ENCODE assay signal across 17 cellular contexts in genomic region chr5:10377081-10377480, GRCh38. TPM values are rescaled to one million over a fixed set of nuclear protein-coding genes. Genes with fewer than 3 reads are reported as not detected.
DNase-seq lines count a peak whose midpoint lies in the region; ATAC-seq lines count a peak whose summit lies in the region.
"Had no signal": no experiment of that assay in that cellular context is flagged by ENCODE, and none has a peak within 500 bp of the region (broad histone marks: within the 10 kb centered on the region; RNA-seq: fewer than 3 reads in every experiment).

No MANE protein-coding gene starts in this region.

- no peak overlapping the region for H3K4me3 Mint-ChIP-seq in activated CD8-positive, alpha-beta T cell treated with anti-CD3 and anti-CD28 coated beads, Interleukin-2, amount 10 ng/mL, durations not matched to agents 7 days and 5 days
- peak overlapping the region; percentile 34 to 81 (median 66) for H3K4me3 Mint-ChIP-seq in naive thymus-derived CD8-positive, alpha-beta T cell
- H3K4me3 Mint-ChIP-seq: T-helper 2 cell treated with Interferon-gamma antibody and Interleukin-4, amounts not matched to agents 5 μg/mL and 100 μg/mL, for 36 hours had no signal

- peak overlapping the region; percentile 47 for H3K27ac Mint-ChIP-seq in activated CD8-positive, alpha-beta T cell treated with anti-CD3 and anti-CD28 coated beads, Interleukin-2, amount 10 ng/mL, durations not matched to agents 7 days and 5 days
- H3K27ac Mint-ChIP-seq in naive thymus-derived CD8-positive, alpha-beta T cell, result peak overlapping the region in 8 of 10 donors; percentile 1 to 90 (median 55)
- H3K27ac Mint-ChIP-seq: activated naive CD4-positive, alpha-beta T cell treated with anti-CD3 and anti-CD28 coated beads, Interleukin-2, amount 50 U/mL, for 72 hours; T-helper 2 cell treated with Interferon-gamma antibody and Interleukin-4, amounts not matched to agents 5 μg/mL and 100 μg/mL, for 36 hours had no signal

- POLR2A ChIA-PET in activated CD8-positive, alpha-beta T cell treated with anti-CD3 and anti-CD28 coated beads, Interleukin-2, amount 10 ng/mL, durations not matched to agents 7 days and 5 days (lab: Charles Lee), result interaction anchor here (1.5 kb wide), 1 partner anchor 24 kb away, joined by 6 read pairs; the partner anchor contains the start of gene MARCHF6
- POLR2A ChIA-PET in naive thymus-derived CD8-positive, alpha-beta T cell (lab: Charles Lee), result interaction anchor here (4.1 kb wide), 1 partner anchor 24 kb away, joined by 18 read pairs; the partner anchor contains the start of gene MARCHF6

- CTCF ChIA-PET in activated CD8-positive, alpha-beta T cell treated with anti-CD3 and anti-CD28 coated beads, Interleukin-2, amount 10 ng/mL, durations not matched to agents 7 days and 5 days (lab: Charles Lee), result interaction anchor here (1.4 to 3.1 kb wide), 3 partner anchors 13 to 93 kb away, joined by 7 to 20 read pairs (median 9); no protein-coding TSS in a partner anchor

- no peaks in the 10 kb centered on the region for H3K27me3 Mint-ChIP-seq in activated CD8-positive, alpha-beta T cell treated with anti-CD3 and anti-CD28 coated beads, Interleukin-2, amount 10 ng/mL, durations not matched to agents 7 days and 5 days (ENCODE audit: low read depth)
- H3K27me3 Mint-ChIP-seq in naive thymus-derived CD8-positive, alpha-beta T cell, result no peaks in the 10 kb centered on the region

- intact Hi-C loops in left ventricle myocardium superior (cut with micrococcal nuclease) (no loop called here), Right ventricle myocardium superior (cut with DNase I) (no loop called here)

- no peaks in the 10 kb centered on the region for H3K9me3 Mint-ChIP-seq in activated CD8-positive, alpha-beta T cell treated with anti-CD3 and anti-CD28 coated beads, Interleukin-2, amount 10 ng/mL, durations not matched to agents 7 days and 5 days (ENCODE audit: insufficient read depth)
- H3K9me3 Mint-ChIP-seq in naive thymus-derived CD8-positive, alpha-beta T cell, result no peaks in the 10 kb centered on the region
- H3K9me3 Mint-ChIP-seq: activated naive CD4-positive, alpha-beta T cell treated with anti-CD3 and anti-CD28 coated beads, Interleukin-2, amount 50 U/mL, for 72 hours; T-helper 2 cell treated with Interferon-gamma antibody and Interleukin-4, amounts not matched to agents 5 μg/mL and 100 μg/mL, for 36 hours had no signal

- H3K4me1 Mint-ChIP-seq in activated CD8-positive, alpha-beta T cell treated with anti-CD3 and anti-CD28 coated beads, Interleukin-2, amount 10 ng/mL, durations not matched to agents 7 days and 5 days (ENCODE audit: low read depth), result peaks cover 46% of the 10 kb centered on the region
- H3K4me1 Mint-ChIP-seq in naive thymus-derived CD8-positive, alpha-beta T cell, result peaks cover 34 to 68% (median 62%) of the 10 kb centered on the region in 4 donors

- DNase-seq in left ventricle myocardium superior, result no peak
- DNase-seq in Right ventricle myocardium superior, result no peak
- peak; percentile 48 for DNase-seq in activated CD8-positive, alpha-beta T cell treated with anti-CD3 and anti-CD28 coated beads, Interleukin-2, amount 10 ng/mL, durations not matched to agents 7 days and 5 days
- DNase-seq in naive thymus-derived CD8-positive, alpha-beta T cell, result peak in 5 of 10 donors; percentile 18 to 50 (median 33)
- DNase-seq in stimulated activated CD4-positive, alpha-beta T cell treated with anti-CD3 and anti-CD28 coated beads, Interleukin-15, amount 100 ng/mL, for 24 hours, result no peak
- no peak for DNase-seq in AG08395 (ENCODE audit: low spot score)
- DNase-seq in caudate nucleus (lab: John Stamatoyannopoulos, UW), result no peak
- DNase-seq in NCI-H510A treated with DMSO at 0.1 percent for 48 hours (lab: John Stamatoyannopoulos, UW), result no peak
- DNase-seq: heart left ventricle, MV-4-11, NCI-H2081 treated with DMSO at 0.1 percent for 48 hours, NCI-H510A, uterus had no signal

- no peak overlapping the region for H3K27ac ChIP-seq in caudate nucleus (ENCODE audit: low read depth, low read length)
- H3K27ac ChIP-seq: heart left ventricle, uterus had no signal

- ATAC-seq in left ventricle myocardium superior (peak; percentile 17), Right ventricle myocardium superior (ENCODE audit: poor library complexity) (no peak)
- ATAC-seq in activated CD8-positive, alpha-beta T cell treated with anti-CD3 and anti-CD28 coated beads, Interleukin-2, amount 10 ng/mL, durations not matched to agents 7 days and 5 days, result peak; percentile 39
- ATAC-seq in naive thymus-derived CD8-positive, alpha-beta T cell, result peak; percentile 77 to 78
- ATAC-seq: activated CD4-positive, CD25-positive, alpha-beta regulatory T cell treated with anti-CD3 and anti-CD28 coated beads, Interleukin-2, amount 50 U/mL, for 24 hours; sciatic nerve had no signal

- H3K36me3 Mint-ChIP-seq in activated CD8-positive, alpha-beta T cell treated with anti-CD3 and anti-CD28 coated beads, Interleukin-2, amount 10 ng/mL, durations not matched to agents 7 days and 5 days (ENCODE audit: low read depth), result peaks cover 46% of the 10 kb centered on the region
- H3K36me3 Mint-ChIP-seq in naive thymus-derived CD8-positive, alpha-beta T cell, result peaks cover 5 to 49% (median 18%) of the 10 kb centered on the region in 3 donors

RNA-seq across cellular contexts. Expression of gene MARCHF6, which starts 23.6 kb away (rescaled TPM):
- 165 TPM for total RNA-seq in left ventricle myocardium superior
- 170 TPM for total RNA-seq in Right ventricle myocardium superior
- total RNA-seq in activated CD8-positive, alpha-beta T cell treated with anti-CD3 and anti-CD28 coated beads, Interleukin-2, amount 10 ng/mL, durations not matched to agents 7 days and 5 days, result 10 to 100 TPM; 72.2 to 80.5 TPM
- 100 to 1,000 TPM; 197 to 198 TPM for total RNA-seq in naive thymus-derived CD8-positive, alpha-beta T cell
- 10 to 100 TPM; 31.5 to 44.0 (median 38.0) TPM for polyA plus RNA-seq in naive thymus-derived CD8-positive, alpha-beta T cell
